1 cellular context compared by ENCODE assay signal in genomic region chr7:17654940-17655339, GRCh38.
TF ChIP-seq lines count a peak whose summit lies in the region.

No MANE protein-coding gene starts in this region.

TF ChIP-seq in IMR-90, 13 proteins besides CTCF, POLR2A, EP300 and RAD21:
- no peak for TF ChIP-seq FOS (IDR thresholded peaks at IDR 0.05; ENCODE audit: low read depth, low read length)
- TF ChIP-seq CHD1 (IDR thresholded peaks at IDR 0.05; ENCODE audit: low read depth, low read length) = no peak
- TF ChIP-seq CEBPB (IDR thresholded peaks at IDR 0.05; ENCODE audit: low read depth, low read length) = no peak
- TF ChIP-seq BHLHE40 (IDR thresholded peaks at IDR 0.05; ENCODE audit: low read depth, low read length) = no peak
- TF ChIP-seq, protein P1, sequence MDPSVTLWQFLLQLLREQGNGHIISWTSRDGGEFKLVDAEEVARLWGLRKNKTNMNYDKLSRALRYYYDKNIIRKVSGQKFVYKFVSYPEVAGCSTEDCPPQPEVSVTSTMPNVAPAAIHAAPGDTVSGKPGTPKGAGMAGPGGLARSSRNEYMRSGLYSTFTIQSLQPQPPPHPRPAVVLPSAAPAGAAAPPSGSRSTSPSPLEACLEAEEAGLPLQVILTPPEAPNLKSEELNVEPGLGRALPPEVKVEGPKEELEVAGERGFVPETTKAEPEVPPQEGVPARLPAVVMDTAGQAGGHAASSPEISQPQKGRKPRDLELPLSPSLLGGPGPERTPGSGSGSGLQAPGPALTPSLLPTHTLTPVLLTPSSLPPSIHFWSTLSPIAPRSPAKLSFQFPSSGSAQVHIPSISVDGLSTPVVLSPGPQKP (IDR thresholded peaks at IDR 0.05; ENCODE audit: borderline replicate concordance, low read depth, low read length) = no peak
- no peak for TF ChIP-seq NFE2L2 (IDR thresholded peaks at IDR 0.05; ENCODE audit: low read depth, low read length)
- no peak for TF ChIP-seq RFX5 (IDR thresholded peaks at IDR 0.05; ENCODE audit: low read depth, low read length)
- TF ChIP-seq, protein P2, sequence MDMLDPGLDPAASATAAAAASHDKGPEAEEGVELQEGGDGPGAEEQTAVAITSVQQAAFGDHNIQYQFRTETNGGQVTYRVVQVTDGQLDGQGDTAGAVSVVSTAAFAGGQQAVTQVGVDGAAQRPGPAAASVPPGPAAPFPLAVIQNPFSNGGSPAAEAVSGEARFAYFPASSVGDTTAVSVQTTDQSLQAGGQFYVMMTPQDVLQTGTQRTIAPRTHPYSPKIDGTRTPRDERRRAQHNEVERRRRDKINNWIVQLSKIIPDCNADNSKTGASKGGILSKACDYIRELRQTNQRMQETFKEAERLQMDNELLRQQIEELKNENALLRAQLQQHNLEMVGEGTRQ (IDR thresholded peaks at IDR 0.05; ENCODE audit: low read depth, low read length) = no peak
- TF ChIP-seq SMC3 (IDR thresholded peaks at IDR 0.05; ENCODE audit: low read depth, low read length) = no peak
- TF ChIP-seq MAFK (IDR thresholded peaks at IDR 0.05; ENCODE audit: low read depth, low read length) = no peak
- TF ChIP-seq MAZ (IDR thresholded peaks at IDR 0.05; ENCODE audit: borderline replicate concordance, low read depth, low read length) = no peak
- TF ChIP-seq MXI1 (IDR thresholded peaks at IDR 0.05; ENCODE audit: borderline replicate concordance, low read depth, low read length) = no peak
- TF ChIP-seq RCOR1 (IDR thresholded peaks at IDR 0.05; ENCODE audit: insufficient replicate concordance, low read length) = no peak
TF ChIP-seq in IMR-90: peak in this region for 0.
